Comparison of ENCODE assay signal across 1 cellular context in genomic region chr9:77807295-77807694, GRCh38.
TF ChIP-seq lines count a peak whose summit lies in the region.

No MANE protein-coding gene starts in this region.

TF ChIP-seq in HepG2, 621 proteins besides CTCF, POLR2A, EP300 and RAD21 (continued from another document):
- TF ChIP-seq HINFP (CRISPR knock-in tag; IDR thresholded peaks at IDR 0.05; ENCODE audit: low read depth) (no peak), BRCA1 (CRISPR knock-in tag; IDR thresholded peaks at IDR 0.05) (no peak), SALL1 (CRISPR knock-in tag; IDR thresholded peaks at IDR 0.05) (no peak; the same call in 1 of the 2 replicates), RXRA (CRISPR knock-in tag; IDR thresholded peaks at IDR 0.05) (no peak), ZNF644 (CRISPR knock-in tag; IDR thresholded peaks at IDR 0.05; ENCODE audit: low read depth) (0 out of 2 replicates have a peak, but pooled peaks have one; percentile 12), TEAD3 (CRISPR knock-in tag; optimal IDR thresholded peaks at IDR 0.05; ENCODE audit: borderline replicate concordance) (peak; percentile 67), ZC3H13 (CRISPR knock-in tag; IDR thresholded peaks at IDR 0.05) (no peak), HOXD1 (CRISPR knock-in tag; IDR thresholded peaks at IDR 0.05) (no peak), MZF1 (CRISPR knock-in tag; IDR thresholded peaks at IDR 0.05; ENCODE audit: borderline replicate concordance) (no peak), KDM4B (CRISPR knock-in tag; IDR thresholded peaks at IDR 0.05) (no peak), CEBPB (IDR thresholded peaks at IDR 0.05; ENCODE audit: borderline replicate concordance, low read depth, low read length) (peak; percentile 88), U2AF1 (optimal IDR thresholded peaks at IDR 0.05; ENCODE audit: low read depth, low read length) (no peak), ZNF709 (CRISPR knock-in tag; IDR thresholded peaks at IDR 0.05) (no peak), PLRG1 (conservative IDR thresholded peaks at IDR 0.05) (no peak), ZHX2 (IDR thresholded peaks at IDR 0.05; ENCODE audit: low read depth) (no peak), ZHX2 (CRISPR knock-in tag; IDR thresholded peaks at IDR 0.05; ENCODE audit: borderline replicate concordance) (no peak), FOSL2 (CRISPR knock-in tag; IDR thresholded peaks at IDR 0.05) (peak; percentile 89), NFIB (CRISPR knock-in tag; IDR thresholded peaks at IDR 0.05; ENCODE audit: borderline replicate concordance) (no peak), ZNF430 (CRISPR knock-in tag; IDR thresholded peaks at IDR 0.05) (0 out of 2 replicates have a peak, but pooled peaks have one; percentile 30), SKI (IDR thresholded peaks at IDR 0.05; ENCODE audit: partially characterized antibody) (peak; percentile 27), SMAD9 (CRISPR knock-in tag; IDR thresholded peaks at IDR 0.05) (no peak), KDM2A (CRISPR knock-in tag; IDR thresholded peaks at IDR 0.05; ENCODE audit: borderline replicate concordance, low read depth) (no peak), KDM5B (CRISPR knock-in tag; IDR thresholded peaks at IDR 0.05; ENCODE audit: borderline replicate concordance) (no peak), ZNF558 (CRISPR knock-in tag; IDR thresholded peaks at IDR 0.05; ENCODE audit: borderline replicate concordance) (no peak), AGO2 (optimal IDR thresholded peaks at IDR 0.05; ENCODE audit: low read depth, low read length) (no peak)
- TF ChIP-seq, protein P1, sequence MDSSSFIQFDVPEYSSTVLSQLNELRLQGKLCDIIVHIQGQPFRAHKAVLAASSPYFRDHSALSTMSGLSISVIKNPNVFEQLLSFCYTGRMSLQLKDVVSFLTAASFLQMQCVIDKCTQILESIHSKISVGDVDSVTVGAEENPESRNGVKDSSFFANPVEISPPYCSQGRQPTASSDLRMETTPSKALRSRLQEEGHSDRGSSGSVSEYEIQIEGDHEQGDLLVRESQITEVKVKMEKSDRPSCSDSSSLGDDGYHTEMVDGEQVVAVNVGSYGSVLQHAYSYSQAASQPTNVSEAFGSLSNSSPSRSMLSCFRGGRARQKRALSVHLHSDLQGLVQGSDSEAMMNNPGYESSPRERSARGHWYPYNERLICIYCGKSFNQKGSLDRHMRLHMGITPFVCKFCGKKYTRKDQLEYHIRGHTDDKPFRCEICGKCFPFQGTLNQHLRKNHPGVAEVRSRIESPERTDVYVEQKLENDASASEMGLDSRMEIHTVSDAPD (CRISPR knock-in tag; IDR thresholded peaks at IDR 0.05), result 0 out of 2 replicates have a peak, but pooled peaks have one; percentile 19
- TF ChIP-seq, protein P2, sequence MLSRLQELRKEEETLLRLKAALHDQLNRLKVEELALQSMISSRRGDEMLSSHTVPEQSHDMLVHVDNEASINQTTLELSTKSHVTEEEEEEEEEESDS (CRISPR knock-in tag; IDR thresholded peaks at IDR 0.05; ENCODE audit: borderline replicate concordance), result no peak
- TF ChIP-seq, protein P3, sequence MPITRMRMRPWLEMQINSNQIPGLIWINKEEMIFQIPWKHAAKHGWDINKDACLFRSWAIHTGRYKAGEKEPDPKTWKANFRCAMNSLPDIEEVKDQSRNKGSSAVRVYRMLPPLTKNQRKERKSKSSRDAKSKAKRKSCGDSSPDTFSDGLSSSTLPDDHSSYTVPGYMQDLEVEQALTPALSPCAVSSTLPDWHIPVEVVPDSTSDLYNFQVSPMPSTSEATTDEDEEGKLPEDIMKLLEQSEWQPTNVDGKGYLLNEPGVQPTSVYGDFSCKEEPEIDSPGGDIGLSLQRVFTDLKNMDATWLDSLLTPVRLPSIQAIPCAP (CRISPR knock-in tag; IDR thresholded peaks at IDR 0.05; ENCODE audit: low read depth), result no peak
- TF ChIP-seq, protein P4, sequence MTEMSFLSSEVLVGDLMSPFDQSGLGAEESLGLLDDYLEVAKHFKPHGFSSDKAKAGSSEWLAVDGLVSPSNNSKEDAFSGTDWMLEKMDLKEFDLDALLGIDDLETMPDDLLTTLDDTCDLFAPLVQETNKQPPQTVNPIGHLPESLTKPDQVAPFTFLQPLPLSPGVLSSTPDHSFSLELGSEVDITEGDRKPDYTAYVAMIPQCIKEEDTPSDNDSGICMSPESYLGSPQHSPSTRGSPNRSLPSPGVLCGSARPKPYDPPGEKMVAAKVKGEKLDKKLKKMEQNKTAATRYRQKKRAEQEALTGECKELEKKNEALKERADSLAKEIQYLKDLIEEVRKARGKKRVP (CRISPR knock-in tag; IDR thresholded peaks at IDR 0.05), result peak in 1 of 2 experiments; percentile 65; a peak in 1 of 4 replicates
- TF ChIP-seq, protein P5, sequence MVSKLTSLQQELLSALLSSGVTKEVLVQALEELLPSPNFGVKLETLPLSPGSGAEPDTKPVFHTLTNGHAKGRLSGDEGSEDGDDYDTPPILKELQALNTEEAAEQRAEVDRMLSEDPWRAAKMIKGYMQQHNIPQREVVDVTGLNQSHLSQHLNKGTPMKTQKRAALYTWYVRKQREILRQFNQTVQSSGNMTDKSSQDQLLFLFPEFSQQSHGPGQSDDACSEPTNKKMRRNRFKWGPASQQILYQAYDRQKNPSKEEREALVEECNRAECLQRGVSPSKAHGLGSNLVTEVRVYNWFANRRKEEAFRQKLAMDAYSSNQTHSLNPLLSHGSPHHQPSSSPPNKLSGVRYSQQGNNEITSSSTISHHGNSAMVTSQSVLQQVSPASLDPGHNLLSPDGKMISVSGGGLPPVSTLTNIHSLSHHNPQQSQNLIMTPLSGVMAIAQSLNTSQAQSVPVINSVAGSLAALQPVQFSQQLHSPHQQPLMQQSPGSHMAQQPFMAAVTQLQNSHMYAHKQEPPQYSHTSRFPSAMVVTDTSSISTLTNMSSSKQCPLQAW (CRISPR knock-in tag; IDR thresholded peaks at IDR 0.05), result no peak
- TF ChIP-seq, protein P6, sequence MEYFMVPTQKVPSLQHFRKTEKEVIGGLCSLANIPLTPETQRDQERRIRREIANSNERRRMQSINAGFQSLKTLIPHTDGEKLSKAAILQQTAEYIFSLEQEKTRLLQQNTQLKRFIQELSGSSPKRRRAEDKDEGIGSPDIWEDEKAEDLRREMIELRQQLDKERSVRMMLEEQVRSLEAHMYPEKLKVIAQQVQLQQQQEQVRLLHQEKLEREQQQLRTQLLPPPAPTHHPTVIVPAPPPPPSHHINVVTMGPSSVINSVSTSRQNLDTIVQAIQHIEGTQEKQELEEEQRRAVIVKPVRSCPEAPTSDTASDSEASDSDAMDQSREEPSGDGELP (IDR thresholded peaks at IDR 0.05; ENCODE audit: borderline replicate concordance, low read depth), result no peak
- TF ChIP-seq, protein P7, sequence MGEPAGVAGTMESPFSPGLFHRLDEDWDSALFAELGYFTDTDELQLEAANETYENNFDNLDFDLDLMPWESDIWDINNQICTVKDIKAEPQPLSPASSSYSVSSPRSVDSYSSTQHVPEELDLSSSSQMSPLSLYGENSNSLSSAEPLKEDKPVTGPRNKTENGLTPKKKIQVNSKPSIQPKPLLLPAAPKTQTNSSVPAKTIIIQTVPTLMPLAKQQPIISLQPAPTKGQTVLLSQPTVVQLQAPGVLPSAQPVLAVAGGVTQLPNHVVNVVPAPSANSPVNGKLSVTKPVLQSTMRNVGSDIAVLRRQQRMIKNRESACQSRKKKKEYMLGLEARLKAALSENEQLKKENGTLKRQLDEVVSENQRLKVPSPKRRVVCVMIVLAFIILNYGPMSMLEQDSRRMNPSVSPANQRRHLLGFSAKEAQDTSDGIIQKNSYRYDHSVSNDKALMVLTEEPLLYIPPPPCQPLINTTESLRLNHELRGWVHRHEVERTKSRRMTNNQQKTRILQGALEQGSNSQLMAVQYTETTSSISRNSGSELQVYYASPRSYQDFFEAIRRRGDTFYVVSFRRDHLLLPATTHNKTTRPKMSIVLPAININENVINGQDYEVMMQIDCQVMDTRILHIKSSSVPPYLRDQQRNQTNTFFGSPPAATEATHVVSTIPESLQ (CRISPR knock-in tag; conservative IDR thresholded peaks at IDR 0.05), result no peak
